In the genomic region with DNA sequence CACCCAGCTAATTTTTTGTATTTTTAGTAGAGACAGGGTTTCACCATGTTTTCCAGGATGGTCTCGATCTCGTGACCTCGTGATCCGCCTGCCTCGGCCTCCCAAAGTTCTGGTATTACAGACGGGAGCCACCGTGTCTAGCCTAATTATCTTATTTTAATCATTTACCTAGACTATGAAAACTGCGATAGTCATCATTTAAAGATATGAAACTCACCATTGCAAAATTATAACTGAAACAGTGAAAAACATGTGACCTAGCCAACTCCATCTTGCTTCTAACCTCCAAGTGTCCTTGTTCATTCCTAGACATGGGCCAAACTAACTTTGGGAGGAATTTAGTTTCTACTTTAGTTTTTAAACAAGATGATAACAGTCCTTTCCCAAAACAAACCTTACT, we compare ENCODE assay signal across 3 cellular contexts.
TF ChIP-seq lines count a peak whose summit lies in the region.

No MANE protein-coding gene starts in this region.

TF ChIP-seq in A549, 52 proteins besides CTCF, POLR2A, EP300 and RAD21:
- TF ChIP-seq MAFK (IDR thresholded peaks at IDR 0.05; ENCODE audit: partially characterized antibody) (peak; percentile 20), ESRRA (IDR thresholded peaks at IDR 0.05; ENCODE audit: borderline replicate concordance, low read length) (no peak)
- TF ChIP-seq, protein P1, sequence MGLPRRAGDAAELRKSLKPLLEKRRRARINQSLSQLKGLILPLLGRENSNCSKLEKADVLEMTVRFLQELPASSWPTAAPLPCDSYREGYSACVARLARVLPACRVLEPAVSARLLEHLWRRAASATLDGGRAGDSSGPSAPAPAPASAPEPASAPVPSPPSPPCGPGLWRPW (IDR thresholded peaks at IDR 0.05) = no peak

TF ChIP-seq in IMR-90, 13 proteins besides CTCF, POLR2A, EP300 and RAD21:
- TF ChIP-seq MAZ (IDR thresholded peaks at IDR 0.05; ENCODE audit: borderline replicate concordance, low read depth, low read length) (no peak), MAFK (IDR thresholded peaks at IDR 0.05; ENCODE audit: low read depth, low read length) (peak; percentile 26; the same call in 1 of the 2 replicates), NFE2L2 (IDR thresholded peaks at IDR 0.05; ENCODE audit: low read depth, low read length) (no peak)

TF ChIP-seq in K562, 482 proteins besides CTCF, POLR2A, EP300 and RAD21:
- TF ChIP-seq EHMT2 (IDR thresholded peaks at IDR 0.05) = no peak
- no peak for TF ChIP-seq HOXB6 (CRISPR knock-in tag; IDR thresholded peaks at IDR 0.05; ENCODE audit: borderline replicate concordance)
- TF ChIP-seq ZNF316 (IDR thresholded peaks at IDR 0.05) = peak; percentile 38; the same call in 1 of the 2 replicates
TF ChIP-seq in K562: peak in this region for 1.
